Comparison of ENCODE assay signal across 20 cellular contexts in the genomic region with DNA sequence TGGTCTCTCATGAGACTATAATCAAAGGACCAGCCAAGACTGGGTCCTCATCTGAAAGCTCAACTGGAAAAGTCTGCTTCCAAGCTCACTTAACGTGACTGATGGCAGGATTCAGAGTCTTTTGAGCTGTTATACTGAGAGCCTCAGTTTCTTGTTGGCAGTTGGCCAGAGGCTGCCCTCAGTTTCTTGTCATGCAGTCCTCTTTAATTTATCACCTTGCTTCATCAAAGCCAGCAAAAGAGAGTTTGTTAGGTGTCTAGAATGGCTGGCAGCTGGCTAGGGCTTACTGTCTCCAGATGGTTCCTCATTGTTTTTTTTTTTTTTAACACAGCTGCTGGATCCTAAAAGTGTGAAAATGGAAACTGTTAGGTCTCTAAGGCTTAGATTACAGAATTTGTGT.
DNase-seq lines count a peak whose midpoint lies in the region; ATAC-seq, FAIRE-seq and TF ChIP-seq lines count a peak whose summit lies in the region.
"Had no signal": no experiment of that assay in that cellular context is flagged by ENCODE, and none has a peak within 500 bp of the region (broad histone marks: within the 10 kb centered on the region; RNA-seq: fewer than 3 reads in every experiment).

No MANE protein-coding gene starts in this region.

- no peak for ATAC-seq in HepG2
- ATAC-seq in stimulated activated memory B cell treated with anti-CD40 and anti-IgM and Interleukin-4, amounts not matched to agents 10 μg/mL and 1 μg/mL and 100 μg/mL, for 72 hours, result no peak
- ATAC-seq: GM23338, Right ventricle myocardium inferior had no signal

- no peaks in the 10 kb centered on the region for H3K36me3 Mint-ChIP-seq in stimulated activated memory B cell treated with anti-CD40 and anti-IgM and Interleukin-4, amounts not matched to agents 10 μg/mL and 1 μg/mL and 100 μg/mL, for 72 hours

- intact Hi-C loops in HepG2 (cut with micrococcal nuclease; ENCODE audit: unreplicated experiment) (no loop called here), thyroid gland (cut with DNase I) (no loop called here)

- H3K4me3 ChIP-seq in BLaER1 (no peak overlapping the region), OCI-LY3 (ENCODE audit: low read length) (no peak overlapping the region), HepG2 (replicated peaks in 1 of 3; ENCODE audit: insufficient read depth in 1 of 3, low read depth in 2 of 3, low read length in 3 of 3) (no peak overlapping the region), thyroid gland (replicated peaks in 1 of 3) (no peak overlapping the region)
- H3K4me3 ChIP-seq in Jurkat, Clone E6-1 (ENCODE audit: low read length), result no peak overlapping the region
- H3K4me3 ChIP-seq: GM12878, GM23338, HAP-1 had no signal

- no peaks in the 10 kb centered on the region for H3K27me3 ChIP-seq in BLaER1
- H3K27me3 ChIP-seq in OCI-LY3 (ENCODE audit: low read depth, low read length), result no peaks in the 10 kb centered on the region
- no peaks in the 10 kb centered on the region for H3K27me3 ChIP-seq in HepG2 (ENCODE audit: control insufficient read depth in 1 of 2, insufficient read depth in 2 of 2, low read length in 2 of 2)
- H3K27me3 ChIP-seq in thyroid gland, result no peaks in the 10 kb centered on the region

- in situ Hi-C loops in HepG2 (cut with HindIII; ENCODE audit: extremely low pct_ligation_motif_present, low pct_unique_long_range_greater_than_20kb), result no loop called here

- FAIRE-seq in HepG2 (lab: Jason Lieb, UNC), result no peak
- FAIRE-seq: D721Med, GM12878 had no signal

- 0 out of 2 replicates have a peak overlapping the region, but pooled peaks have one; percentile 3 for H2AFZ ChIP-seq in OCI-LY3 (ENCODE audit: low read depth, low read length)
- H2AFZ ChIP-seq in HepG2 (ENCODE audit: low read length), result no peak overlapping the region
- H2AFZ ChIP-seq: GM23338 had no signal

- TF ChIP-seq EP300 in HepG2 (IDR thresholded peaks at IDR 0.05; ENCODE audit: low read depth in 2 of 2, low read length in 2 of 2) (no peak), HepG2 (CRISPR knock-in tag; IDR thresholded peaks at IDR 0.05; ENCODE audit: borderline replicate concordance) (no peak)

- H3K79me2 ChIP-seq in OCI-LY3 (ENCODE audit: low read length) (no peaks in the 10 kb centered on the region), HepG2 (ENCODE audit: insufficient read depth, low read length) (no peaks in the 10 kb centered on the region)

- TF ChIP-seq POLR2A in HepG2 (IDR thresholded peaks at IDR 0.05; ENCODE audit: insufficient read depth in 1 of 2, low read depth in 2 of 2, low read length in 2 of 2) (no peak), thyroid gland (IDR thresholded peaks at IDR 0.05) (no peak)

- no peak overlapping the region for H3K27ac ChIP-seq in BLaER1
- H3K27ac ChIP-seq in OCI-LY3 (ENCODE audit: low read length), result peak overlapping the region; percentile 92
- H3K27ac ChIP-seq in HepG2 (ENCODE audit: extremely low read length, insufficient read depth, low read length), result no peak overlapping the region
- no peak overlapping the region for H3K27ac ChIP-seq in thyroid gland

- CTCF ChIA-PET in HepG2 (lab: Yijun Ruan, JAX; ENCODE audit: low intra/inter-chr PET ratio, low total read pairs), result no interaction called here

- H3K4me1 Mint-ChIP-seq in stimulated activated memory B cell treated with anti-CD40 and anti-IgM and Interleukin-4, amounts not matched to agents 10 μg/mL and 1 μg/mL and 100 μg/mL, for 72 hours, result peaks cover 10% of the 10 kb centered on the region
- H3K4me1 Mint-ChIP-seq: GM23338 had no signal

- DNase-seq in Jurkat, Clone E6-1 (ENCODE audit: low read depth, low spot score), result peak; percentile 59
- DNase-seq in NCI-H2171 treated with DMSO at 0.1 percent for 48 hours (lab: John Stamatoyannopoulos, UW), result peak; percentile 94
- DNase-seq in NCI-H1048 (lab: John Stamatoyannopoulos, UW), result no peak
- no peak for DNase-seq in HepG2 (ENCODE audit: low spot score)
- DNase-seq in thyroid gland, result no peak
- DNase-seq: DMS79; IMR-90; NCI-H1092; NCI-H1436; NCI-H187 treated with DMSO at 0.1 percent for 48 hours; NK-92 treated with Interleukin-12 subunit alpha and Interleukin-12 subunit beta, amount 100 ng/mL, for 24 hours had no signal

- no peaks in the 10 kb centered on the region for H4K20me1 ChIP-seq in BLaER1
- H4K20me1 ChIP-seq in OCI-LY3 (ENCODE audit: insufficient read depth, low read length), result no peaks in the 10 kb centered on the region
- H4K20me1 ChIP-seq in HepG2 (ENCODE audit: insufficient read depth, low read length), result no peaks in the 10 kb centered on the region

- H3K4me1 ChIP-seq in BLaER1, result peaks cover 36% of the 10 kb centered on the region
- peaks cover 77% of the 10 kb centered on the region for H3K4me1 ChIP-seq in OCI-LY3 (ENCODE audit: low read length)
- no peaks in the 10 kb centered on the region for H3K4me1 ChIP-seq in HepG2 (ENCODE audit: insufficient read depth, low read length)
- H3K4me1 ChIP-seq in thyroid gland, result no peaks in the 10 kb centered on the region
- H3K4me1 ChIP-seq: HAP-1 had no signal

- BruUV-seq in HepG2 (replicated peaks; lab: Mats Ljungman, UMichigan), result no TSS peak

- TF ChIP-seq CTCF in OCI-LY3 (IDR thresholded peaks at IDR 0.05; ENCODE audit: low read depth, low read length) (no peak), HepG2 (CRISPR knock-in tag; IDR thresholded peaks at IDR 0.05) (no peak), thyroid gland (IDR thresholded peaks at IDR 0.05) (no peak)

- TF ChIP-seq RAD21 in HepG2 (CRISPR knock-in tag; IDR thresholded peaks at IDR 0.05), result no peak

- 0% methylated on average over 1 of the region's 1 CpG for WGBS in HepG2 (ENCODE audit: low lambda C conversion rate)
- WGBS in thyroid gland, 2 donors, result 61 to 75% methylated on average over 1 of the region's 1 CpG

- no peaks in the 10 kb centered on the region for H3K9me3 Mint-ChIP-seq in stimulated activated memory B cell treated with anti-CD40 and anti-IgM and Interleukin-4, amounts not matched to agents 10 μg/mL and 1 μg/mL and 100 μg/mL, for 72 hours
- H3K9me3 Mint-ChIP-seq: GM23338; T-helper 1 cell treated with Interleukin-12 subunit alpha and Interleukin-12 subunit beta and Interleukin-4 antibody, amounts not matched to agents 30 μg/mL and 1 μg/mL, for 36 hours had no signal

- H3K36me3 ChIP-seq in BLaER1, result no peaks in the 10 kb centered on the region
- H3K36me3 ChIP-seq in OCI-LY3 (replicated peaks; ENCODE audit: low read depth, low read length), result no peaks in the 10 kb centered on the region
- no peaks in the 10 kb centered on the region for H3K36me3 ChIP-seq in HepG2 (replicated peaks in 1 of 2; ENCODE audit: control insufficient read depth in 1 of 2, insufficient read depth in 2 of 2, low read length in 2 of 2)
- no peaks in the 10 kb centered on the region for H3K36me3 ChIP-seq in thyroid gland
- H3K36me3 ChIP-seq: HAP-1 had no signal

- POLR2A ChIA-PET in HepG2 (lab: Yijun Ruan, JAX), result no interaction called here

- H3K4me2 ChIP-seq in BLaER1 (peak overlapping the region; percentile 29; the same call in 1 of the 2 replicates), OCI-LY3 (ENCODE audit: low read length) (no peak overlapping the region; the same call in 1 of the 2 replicates), HepG2 (ENCODE audit: low read depth, low read length) (no peak overlapping the region)
- H3K4me2 ChIP-seq: GM23338 had no signal

- H3K27ac Mint-ChIP-seq in stimulated activated memory B cell treated with anti-CD40 and anti-IgM and Interleukin-4, amounts not matched to agents 10 μg/mL and 1 μg/mL and 100 μg/mL, for 72 hours, result no peak overlapping the region
- H3K27ac Mint-ChIP-seq: GM23338; T-helper 1 cell treated with Interleukin-12 subunit alpha and Interleukin-12 subunit beta and Interleukin-4 antibody, amounts not matched to agents 30 μg/mL and 1 μg/mL, for 36 hours had no signal

- no peak overlapping the region for H3K9ac ChIP-seq in BLaER1
- H3K9ac ChIP-seq in OCI-LY3 (ENCODE audit: low read length), result peak overlapping the region; percentile 64; the same call in 1 of the 2 replicates
- no peak overlapping the region for H3K9ac ChIP-seq in HepG2 (ENCODE audit: insufficient read depth, low read depth, low read length)

- no peaks in the 10 kb centered on the region for H3K9me3 ChIP-seq in BLaER1
- H3K9me3 ChIP-seq in OCI-LY3 (ENCODE audit: insufficient read depth, low read length), result no peaks in the 10 kb centered on the region
- no peaks in the 10 kb centered on the region for H3K9me3 ChIP-seq in HepG2 (ENCODE audit: low read length)
- H3K9me3 ChIP-seq in thyroid gland, result no peaks in the 10 kb centered on the region
- H3K9me3 ChIP-seq: HAP-1 had no signal

- H3K4me3 Mint-ChIP-seq in stimulated activated memory B cell treated with anti-CD40 and anti-IgM and Interleukin-4, amounts not matched to agents 10 μg/mL and 1 μg/mL and 100 μg/mL, for 72 hours, result no peak overlapping the region
- H3K4me3 Mint-ChIP-seq: GM23338; T-helper 1 cell treated with Interleukin-12 subunit alpha and Interleukin-12 subunit beta and Interleukin-4 antibody, amounts not matched to agents 30 μg/mL and 1 μg/mL, for 36 hours had no signal

- no peaks in the 10 kb centered on the region for H3K27me3 Mint-ChIP-seq in stimulated activated memory B cell treated with anti-CD40 and anti-IgM and Interleukin-4, amounts not matched to agents 10 μg/mL and 1 μg/mL and 100 μg/mL, for 72 hours

TF ChIP-seq in HepG2, 621 proteins besides CTCF, POLR2A, EP300 and RAD21 (continues in another document):
- TF ChIP-seq, protein P1, sequence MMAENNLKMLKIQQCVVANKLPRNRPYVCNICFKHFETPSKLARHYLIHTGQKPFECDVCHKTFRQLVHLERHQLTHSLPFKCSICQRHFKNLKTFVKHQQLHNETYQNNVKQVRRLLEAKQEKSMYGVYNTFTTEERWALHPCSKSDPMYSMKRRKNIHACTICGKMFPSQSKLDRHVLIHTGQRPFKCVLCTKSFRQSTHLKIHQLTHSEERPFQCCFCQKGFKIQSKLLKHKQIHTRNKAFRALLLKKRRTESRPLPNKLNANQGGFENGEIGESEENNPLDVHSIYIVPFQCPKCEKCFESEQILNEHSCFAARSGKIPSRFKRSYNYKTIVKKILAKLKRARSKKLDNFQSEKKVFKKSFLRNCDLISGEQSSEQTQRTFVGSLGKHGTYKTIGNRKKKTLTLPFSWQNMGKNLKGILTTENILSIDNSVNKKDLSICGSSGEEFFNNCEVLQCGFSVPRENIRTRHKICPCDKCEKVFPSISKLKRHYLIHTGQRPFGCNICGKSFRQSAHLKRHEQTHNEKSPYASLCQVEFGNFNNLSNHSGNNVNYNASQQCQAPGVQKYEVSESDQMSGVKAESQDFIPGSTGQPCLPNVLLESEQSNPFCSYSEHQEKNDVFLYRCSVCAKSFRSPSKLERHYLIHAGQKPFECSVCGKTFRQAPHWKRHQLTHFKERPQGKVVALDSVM (CRISPR knock-in tag; IDR thresholded peaks at IDR 0.05), result no peak
- no peak for TF ChIP-seq ZC3H4 (CRISPR knock-in tag; IDR thresholded peaks at IDR 0.05; ENCODE audit: borderline replicate concordance)

Comparison
In these comparisons a context has a peak if more than half of its experiments do, and no peak if none do; other contexts are left out.
1. DNase-seq: peak in Jurkat, Clone E6-1 (single experiment) and NCI-H2171 treated with DMSO at 0.1 percent for 48 hours (single experiment); none in NCI-H1048 (single experiment), HepG2 (single experiment) and thyroid gland (0 of 2).